Comparison of ENCODE assay signal across 1 cellular context in genomic region chr4:6918345-6918744, GRCh38.
TF ChIP-seq lines count a peak whose summit lies in the region.

No MANE protein-coding gene starts in this region.

TF ChIP-seq in A549, 52 proteins besides CTCF, POLR2A, EP300 and RAD21 (continued from another document):
- TF ChIP-seq PBX3 (IDR thresholded peaks at IDR 0.05), result no peak
- TF ChIP-seq CBX2 (IDR thresholded peaks at IDR 0.05; ENCODE audit: borderline replicate concordance, low read depth), result no peak
- TF ChIP-seq ZC3H11A (IDR thresholded peaks at IDR 0.05), result no peak
- no peak for TF ChIP-seq MYC (IDR thresholded peaks at IDR 0.05; ENCODE audit: borderline replicate concordance, low read length)
- no peak for TF ChIP-seq NR3C1 (IDR thresholded peaks at IDR 0.05)
- no peak for TF ChIP-seq CBX8 (IDR thresholded peaks at IDR 0.05)
- no peak for TF ChIP-seq ESRRA (IDR thresholded peaks at IDR 0.05; ENCODE audit: borderline replicate concordance, low read length)
- TF ChIP-seq PHF8 (IDR thresholded peaks at IDR 0.05; ENCODE audit: borderline replicate concordance, low read depth), result no peak
- TF ChIP-seq RARB (CRISPR knock-in tag; IDR thresholded peaks at IDR 0.05), result no peak
- TF ChIP-seq E2F6 (IDR thresholded peaks at IDR 0.05; ENCODE audit: borderline replicate concordance, low read depth), result no peak
- no peak for TF ChIP-seq ZFP36 (IDR thresholded peaks at IDR 0.05; ENCODE audit: borderline replicate concordance, partially characterized antibody)
- no peak for TF ChIP-seq HEYL (CRISPR knock-in tag; IDR thresholded peaks at IDR 0.05)
- TF ChIP-seq USF2 (IDR thresholded peaks at IDR 0.05), result no peak
TF ChIP-seq in A549: peak in this region for 0.
